Comparison of ENCODE assay signal across 1 cellular context in the genomic region with DNA sequence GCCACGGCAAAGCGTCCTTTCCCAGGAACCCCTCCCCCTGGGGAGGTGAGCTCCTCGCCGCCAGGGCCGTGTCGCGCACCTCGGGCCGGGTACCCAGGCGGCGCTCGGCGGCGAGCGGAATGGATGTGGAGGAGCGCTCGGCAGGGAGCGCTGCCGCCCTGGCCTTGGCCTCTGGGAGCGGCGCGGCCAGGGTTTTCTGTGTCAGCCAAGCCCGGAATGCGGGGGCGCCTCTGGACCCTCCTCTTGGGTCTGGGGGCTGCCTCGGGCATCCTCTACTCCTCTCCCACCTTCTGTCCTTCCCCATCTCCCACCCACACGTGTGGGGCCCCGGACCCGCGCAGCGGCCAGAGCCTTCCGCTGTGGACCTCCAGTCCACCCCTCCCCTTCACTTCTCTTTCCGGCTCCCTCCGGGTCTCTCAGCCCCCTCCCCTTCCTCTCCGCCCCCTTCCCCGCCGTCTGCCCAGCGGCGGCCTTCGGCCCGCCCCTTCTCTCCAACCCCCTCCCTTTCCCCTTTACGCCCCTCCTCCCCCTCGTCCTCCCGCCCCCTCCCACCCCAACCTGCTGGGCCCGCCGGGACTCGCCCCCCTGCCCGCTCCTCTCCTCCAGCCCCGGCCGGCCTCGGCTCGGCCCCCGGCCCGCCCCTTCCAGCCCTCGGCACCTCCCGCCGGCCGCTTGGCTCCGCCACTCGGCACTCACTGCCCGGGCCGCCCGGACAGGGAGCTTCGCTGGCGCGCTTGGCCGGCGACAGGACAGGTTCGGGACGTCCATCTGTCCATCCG.
A peak's percentile ranks its signal among the peaks of the same experiment; 100 is the strongest.
TF ChIP-seq lines count a peak whose summit lies in the region.

A gene (plus strand): TSS at position 684 of the 779 bp plus-strand sequence. CDS start 129 bp downstream, outside the sequence.

TF ChIP-seq in K562, 482 proteins besides CTCF, POLR2A, EP300 and RAD21 (continued from another document and continues in another):
- no peak for TF ChIP-seq ZNF764 (CRISPR knock-in tag; IDR thresholded peaks at IDR 0.05; ENCODE audit: low read depth)
- no peak for TF ChIP-seq ZBTB1 (CRISPR knock-in tag; IDR thresholded peaks at IDR 0.05; ENCODE audit: borderline replicate concordance, low read depth)
- 0 out of 4 replicates have a peak, but pooled peaks of 1 of the 2 experiments have one; percentile 7 for TF ChIP-seq TBL1XR1 (IDR thresholded peaks at IDR 0.05; ENCODE audit: low read length in 2 of 2)
- TF ChIP-seq RNF2 (IDR thresholded peaks at IDR 0.05): no peak
- TF ChIP-seq WHSC1 (IDR thresholded peaks at IDR 0.05; ENCODE audit: low read length): no peak
- no peak for TF ChIP-seq ZNF12 (CRISPR knock-in tag; IDR thresholded peaks at IDR 0.05)
- TF ChIP-seq, protein P1, sequence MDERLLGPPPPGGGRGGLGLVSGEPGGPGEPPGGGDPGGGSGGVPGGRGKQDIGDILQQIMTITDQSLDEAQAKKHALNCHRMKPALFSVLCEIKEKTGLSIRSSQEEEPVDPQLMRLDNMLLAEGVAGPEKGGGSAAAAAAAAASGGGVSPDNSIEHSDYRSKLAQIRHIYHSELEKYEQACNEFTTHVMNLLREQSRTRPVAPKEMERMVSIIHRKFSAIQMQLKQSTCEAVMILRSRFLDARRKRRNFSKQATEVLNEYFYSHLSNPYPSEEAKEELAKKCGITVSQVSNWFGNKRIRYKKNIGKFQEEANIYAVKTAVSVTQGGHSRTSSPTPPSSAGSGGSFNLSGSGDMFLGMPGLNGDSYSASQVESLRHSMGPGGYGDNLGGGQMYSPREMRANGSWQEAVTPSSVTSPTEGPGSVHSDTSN (CRISPR knock-in tag; IDR thresholded peaks at IDR 0.05; ENCODE audit: low read depth): no peak
- TF ChIP-seq, protein P1 (tag; conservative IDR thresholded peaks at IDR 0.05; ENCODE audit: low read depth): no peak
- no peak for TF ChIP-seq ZNF133 (CRISPR knock-in tag; IDR thresholded peaks at IDR 0.05)
- TF ChIP-seq, protein P2, sequence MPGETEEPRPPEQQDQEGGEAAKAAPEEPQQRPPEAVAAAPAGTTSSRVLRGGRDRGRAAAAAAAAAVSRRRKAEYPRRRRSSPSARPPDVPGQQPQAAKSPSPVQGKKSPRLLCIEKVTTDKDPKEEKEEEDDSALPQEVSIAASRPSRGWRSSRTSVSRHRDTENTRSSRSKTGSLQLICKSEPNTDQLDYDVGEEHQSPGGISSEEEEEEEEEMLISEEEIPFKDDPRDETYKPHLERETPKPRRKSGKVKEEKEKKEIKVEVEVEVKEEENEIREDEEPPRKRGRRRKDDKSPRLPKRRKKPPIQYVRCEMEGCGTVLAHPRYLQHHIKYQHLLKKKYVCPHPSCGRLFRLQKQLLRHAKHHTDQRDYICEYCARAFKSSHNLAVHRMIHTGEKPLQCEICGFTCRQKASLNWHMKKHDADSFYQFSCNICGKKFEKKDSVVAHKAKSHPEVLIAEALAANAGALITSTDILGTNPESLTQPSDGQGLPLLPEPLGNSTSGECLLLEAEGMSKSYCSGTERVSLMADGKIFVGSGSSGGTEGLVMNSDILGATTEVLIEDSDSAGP (CRISPR knock-in tag; IDR thresholded peaks at IDR 0.05): no peak
- TF ChIP-seq, protein P3, sequence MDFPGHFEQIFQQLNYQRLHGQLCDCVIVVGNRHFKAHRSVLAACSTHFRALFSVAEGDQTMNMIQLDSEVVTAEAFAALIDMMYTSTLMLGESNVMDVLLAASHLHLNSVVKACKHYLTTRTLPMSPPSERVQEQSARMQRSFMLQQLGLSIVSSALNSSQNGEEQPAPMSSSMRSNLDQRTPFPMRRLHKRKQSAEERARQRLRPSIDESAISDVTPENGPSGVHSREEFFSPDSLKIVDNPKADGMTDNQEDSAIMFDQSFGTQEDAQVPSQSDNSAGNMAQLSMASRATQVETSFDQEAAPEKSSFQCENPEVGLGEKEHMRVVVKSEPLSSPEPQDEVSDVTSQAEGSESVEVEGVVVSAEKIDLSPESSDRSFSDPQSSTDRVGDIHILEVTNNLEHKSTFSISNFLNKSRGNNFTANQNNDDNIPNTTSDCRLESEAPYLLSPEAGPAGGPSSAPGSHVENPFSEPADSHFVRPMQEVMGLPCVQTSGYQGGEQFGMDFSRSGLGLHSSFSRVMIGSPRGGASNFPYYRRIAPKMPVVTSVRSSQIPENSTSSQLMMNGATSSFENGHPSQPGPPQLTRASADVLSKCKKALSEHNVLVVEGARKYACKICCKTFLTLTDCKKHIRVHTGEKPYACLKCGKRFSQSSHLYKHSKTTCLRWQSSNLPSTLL (IDR thresholded peaks at IDR 0.05): no peak
- no peak for TF ChIP-seq ZNF589 (CRISPR knock-in tag; IDR thresholded peaks at IDR 0.05; ENCODE audit: low read depth)
- TF ChIP-seq, protein P4, sequence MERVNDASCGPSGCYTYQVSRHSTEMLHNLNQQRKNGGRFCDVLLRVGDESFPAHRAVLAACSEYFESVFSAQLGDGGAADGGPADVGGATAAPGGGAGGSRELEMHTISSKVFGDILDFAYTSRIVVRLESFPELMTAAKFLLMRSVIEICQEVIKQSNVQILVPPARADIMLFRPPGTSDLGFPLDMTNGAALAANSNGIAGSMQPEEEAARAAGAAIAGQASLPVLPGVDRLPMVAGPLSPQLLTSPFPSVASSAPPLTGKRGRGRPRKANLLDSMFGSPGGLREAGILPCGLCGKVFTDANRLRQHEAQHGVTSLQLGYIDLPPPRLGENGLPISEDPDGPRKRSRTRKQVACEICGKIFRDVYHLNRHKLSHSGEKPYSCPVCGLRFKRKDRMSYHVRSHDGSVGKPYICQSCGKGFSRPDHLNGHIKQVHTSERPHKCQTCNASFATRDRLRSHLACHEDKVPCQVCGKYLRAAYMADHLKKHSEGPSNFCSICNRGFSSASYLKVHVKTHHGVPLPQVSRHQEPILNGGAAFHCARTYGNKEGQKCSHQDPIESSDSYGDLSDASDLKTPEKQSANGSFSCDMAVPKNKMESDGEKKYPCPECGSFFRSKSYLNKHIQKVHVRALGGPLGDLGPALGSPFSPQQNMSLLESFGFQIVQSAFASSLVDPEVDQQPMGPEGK (CRISPR knock-in tag; IDR thresholded peaks at IDR 0.05; ENCODE audit: borderline replicate concordance): no peak
- TF ChIP-seq EP400 (IDR thresholded peaks at IDR 0.05): peak; percentile 58; the same call in 1 of the 2 replicates
- no peak for TF ChIP-seq LEF1 (IDR thresholded peaks at IDR 0.05)
- TF ChIP-seq MED1 (CRISPR knock-in tag; IDR thresholded peaks at IDR 0.05; ENCODE audit: borderline replicate concordance): no peak
- no peak for TF ChIP-seq ZKSCAN8 (CRISPR knock-in tag; IDR thresholded peaks at IDR 0.05)
- no peak for TF ChIP-seq ZNF551 (CRISPR knock-in tag; IDR thresholded peaks at IDR 0.05)
- TF ChIP-seq CXXC5 (CRISPR knock-in tag; IDR thresholded peaks at IDR 0.05): peak; percentile 71
- no peak for TF ChIP-seq DIDO1 (tag; IDR thresholded peaks at IDR 0.05; ENCODE audit: low read depth)
- TF ChIP-seq, protein P5, sequence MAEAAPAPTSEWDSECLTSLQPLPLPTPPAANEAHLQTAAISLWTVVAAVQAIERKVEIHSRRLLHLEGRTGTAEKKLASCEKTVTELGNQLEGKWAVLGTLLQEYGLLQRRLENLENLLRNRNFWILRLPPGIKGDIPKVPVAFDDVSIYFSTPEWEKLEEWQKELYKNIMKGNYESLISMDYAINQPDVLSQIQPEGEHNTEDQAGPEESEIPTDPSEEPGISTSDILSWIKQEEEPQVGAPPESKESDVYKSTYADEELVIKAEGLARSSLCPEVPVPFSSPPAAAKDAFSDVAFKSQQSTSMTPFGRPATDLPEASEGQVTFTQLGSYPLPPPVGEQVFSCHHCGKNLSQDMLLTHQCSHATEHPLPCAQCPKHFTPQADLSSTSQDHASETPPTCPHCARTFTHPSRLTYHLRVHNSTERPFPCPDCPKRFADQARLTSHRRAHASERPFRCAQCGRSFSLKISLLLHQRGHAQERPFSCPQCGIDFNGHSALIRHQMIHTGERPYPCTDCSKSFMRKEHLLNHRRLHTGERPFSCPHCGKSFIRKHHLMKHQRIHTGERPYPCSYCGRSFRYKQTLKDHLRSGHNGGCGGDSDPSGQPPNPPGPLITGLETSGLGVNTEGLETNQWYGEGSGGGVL (CRISPR knock-in tag; IDR thresholded peaks at IDR 0.05): no peak
- TF ChIP-seq, protein P6, sequence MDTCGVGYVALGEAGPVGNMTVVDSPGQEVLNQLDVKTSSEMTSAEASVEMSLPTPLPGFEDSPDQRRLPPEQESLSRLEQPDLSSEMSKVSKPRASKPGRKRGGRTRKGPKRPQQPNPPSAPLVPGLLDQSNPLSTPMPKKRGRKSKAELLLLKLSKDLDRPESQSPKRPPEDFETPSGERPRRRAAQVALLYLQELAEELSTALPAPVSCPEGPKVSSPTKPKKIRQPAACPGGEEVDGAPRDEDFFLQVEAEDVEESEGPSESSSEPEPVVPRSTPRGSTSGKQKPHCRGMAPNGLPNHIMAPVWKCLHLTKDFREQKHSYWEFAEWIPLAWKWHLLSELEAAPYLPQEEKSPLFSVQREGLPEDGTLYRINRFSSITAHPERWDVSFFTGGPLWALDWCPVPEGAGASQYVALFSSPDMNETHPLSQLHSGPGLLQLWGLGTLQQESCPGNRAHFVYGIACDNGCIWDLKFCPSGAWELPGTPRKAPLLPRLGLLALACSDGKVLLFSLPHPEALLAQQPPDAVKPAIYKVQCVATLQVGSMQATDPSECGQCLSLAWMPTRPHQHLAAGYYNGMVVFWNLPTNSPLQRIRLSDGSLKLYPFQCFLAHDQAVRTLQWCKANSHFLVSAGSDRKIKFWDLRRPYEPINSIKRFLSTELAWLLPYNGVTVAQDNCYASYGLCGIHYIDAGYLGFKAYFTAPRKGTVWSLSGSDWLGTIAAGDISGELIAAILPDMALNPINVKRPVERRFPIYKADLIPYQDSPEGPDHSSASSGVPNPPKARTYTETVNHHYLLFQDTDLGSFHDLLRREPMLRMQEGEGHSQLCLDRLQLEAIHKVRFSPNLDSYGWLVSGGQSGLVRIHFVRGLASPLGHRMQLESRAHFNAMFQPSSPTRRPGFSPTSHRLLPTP (IDR thresholded peaks at IDR 0.05; ENCODE audit: borderline replicate concordance, extremely low read depth, insufficient read length): no peak
- no peak for TF ChIP-seq CBX3 (IDR thresholded peaks at IDR 0.05; ENCODE audit: borderline replicate concordance in 1 of 2, low read length in 2 of 2)
- no peak for TF ChIP-seq ZNF134 (CRISPR knock-in tag; conservative IDR thresholded peaks at IDR 0.05)
- TF ChIP-seq SMARCB1 (IDR thresholded peaks at IDR 0.05; ENCODE audit: insufficient read length, low read depth): no peak
- TF ChIP-seq PHF20 (IDR thresholded peaks at IDR 0.05; ENCODE audit: partially characterized antibody): peak; percentile 45
- TF ChIP-seq, protein P7, sequence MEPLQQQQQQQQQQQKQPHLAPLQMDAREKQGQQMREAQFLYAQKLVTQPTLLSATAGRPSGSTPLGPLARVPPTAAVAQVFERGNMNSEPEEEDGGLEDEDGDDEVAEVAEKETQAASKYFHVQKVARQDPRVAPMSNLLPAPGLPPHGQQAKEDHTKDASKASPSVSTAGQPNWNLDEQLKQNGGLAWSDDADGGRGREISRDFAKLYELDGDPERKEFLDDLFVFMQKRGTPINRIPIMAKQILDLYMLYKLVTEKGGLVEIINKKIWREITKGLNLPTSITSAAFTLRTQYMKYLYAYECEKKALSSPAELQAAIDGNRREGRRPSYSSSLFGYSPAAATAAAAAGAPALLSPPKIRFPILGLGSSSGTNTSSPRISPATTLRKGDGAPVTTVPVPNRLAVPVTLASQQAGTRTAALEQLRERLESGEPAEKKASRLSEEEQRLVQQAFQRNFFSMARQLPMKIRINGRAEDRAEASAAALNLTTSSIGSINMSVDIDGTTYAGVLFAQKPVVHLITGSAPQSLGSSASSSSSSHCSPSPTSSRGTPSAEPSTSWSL (CRISPR knock-in tag; IDR thresholded peaks at IDR 0.05; ENCODE audit: borderline replicate concordance): no peak
- TF ChIP-seq BCOR (IDR thresholded peaks at IDR 0.05): peak; percentile 48; the same call in 1 of the 2 replicates
- TF ChIP-seq, protein P8, sequence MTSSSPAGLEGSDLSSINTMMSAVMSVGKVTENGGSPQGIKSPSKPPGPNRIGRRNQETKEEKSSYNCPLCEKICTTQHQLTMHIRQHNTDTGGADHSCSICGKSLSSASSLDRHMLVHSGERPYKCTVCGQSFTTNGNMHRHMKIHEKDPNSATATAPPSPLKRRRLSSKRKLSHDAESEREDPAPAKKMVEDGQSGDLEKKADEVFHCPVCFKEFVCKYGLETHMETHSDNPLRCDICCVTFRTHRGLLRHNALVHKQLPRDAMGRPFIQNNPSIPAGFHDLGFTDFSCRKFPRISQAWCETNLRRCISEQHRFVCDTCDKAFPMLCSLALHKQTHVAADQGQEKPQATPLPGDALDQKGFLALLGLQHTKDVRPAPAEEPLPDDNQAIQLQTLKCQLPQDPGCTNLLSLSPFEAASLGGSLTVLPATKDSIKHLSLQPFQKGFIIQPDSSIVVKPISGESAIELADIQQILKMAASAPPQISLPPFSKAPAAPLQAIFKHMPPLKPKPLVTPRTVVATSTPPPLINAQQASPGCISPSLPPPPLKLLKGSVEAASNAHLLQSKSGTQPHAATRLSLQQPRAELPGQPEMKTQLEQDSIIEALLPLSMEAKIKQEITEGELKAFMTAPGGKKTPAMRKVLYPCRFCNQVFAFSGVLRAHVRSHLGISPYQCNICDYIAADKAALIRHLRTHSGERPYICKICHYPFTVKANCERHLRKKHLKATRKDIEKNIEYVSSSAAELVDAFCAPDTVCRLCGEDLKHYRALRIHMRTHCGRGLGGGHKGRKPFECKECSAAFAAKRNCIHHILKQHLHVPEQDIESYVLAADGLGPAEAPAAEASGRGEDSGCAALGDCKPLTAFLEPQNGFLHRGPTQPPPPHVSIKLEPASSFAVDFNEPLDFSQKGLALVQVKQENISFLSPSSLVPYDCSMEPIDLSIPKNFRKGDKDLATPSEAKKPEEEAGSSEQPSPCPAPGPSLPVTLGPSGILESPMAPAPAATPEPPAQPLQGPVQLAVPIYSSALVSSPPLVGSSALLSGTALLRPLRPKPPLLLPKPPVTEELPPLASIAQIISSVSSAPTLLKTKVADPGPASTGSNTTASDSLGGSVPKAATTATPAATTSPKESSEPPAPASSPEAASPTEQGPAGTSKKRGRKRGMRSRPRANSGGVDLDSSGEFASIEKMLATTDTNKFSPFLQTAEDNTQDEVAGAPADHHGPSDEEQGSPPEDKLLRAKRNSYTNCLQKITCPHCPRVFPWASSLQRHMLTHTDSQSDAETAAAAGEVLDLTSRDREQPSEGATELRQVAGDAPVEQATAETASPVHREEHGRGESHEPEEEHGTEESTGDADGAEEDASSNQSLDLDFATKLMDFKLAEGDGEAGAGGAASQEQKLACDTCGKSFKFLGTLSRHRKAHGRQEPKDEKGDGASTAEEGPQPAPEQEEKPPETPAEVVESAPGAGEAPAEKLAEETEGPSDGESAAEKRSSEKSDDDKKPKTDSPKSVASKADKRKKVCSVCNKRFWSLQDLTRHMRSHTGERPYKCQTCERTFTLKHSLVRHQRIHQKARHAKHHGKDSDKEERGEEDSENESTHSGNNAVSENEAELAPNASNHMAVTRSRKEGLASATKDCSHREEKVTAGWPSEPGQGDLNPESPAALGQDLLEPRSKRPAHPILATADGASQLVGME (CRISPR knock-in tag; IDR thresholded peaks at IDR 0.05): peak; percentile 92
- TF ChIP-seq SP2 (IDR thresholded peaks at IDR 0.05; ENCODE audit: extremely low read depth, low read depth, low read length, poor library complexity, severe bottlenecking): no peak
- TF ChIP-seq PHB (CRISPR knock-in tag; IDR thresholded peaks at IDR 0.05): no peak
- peak; percentile 23 for TF ChIP-seq TBP (optimal IDR thresholded peaks at IDR 0.05; ENCODE audit: low read depth, low read length)
- TF ChIP-seq CC2D1A (IDR thresholded peaks at IDR 0.05): peak; percentile 66; the same call in 1 of the 2 replicates
- TF ChIP-seq ZC3H8 (IDR thresholded peaks at IDR 0.05): no peak
